24 cellular contexts compared by ENCODE assay signal in genomic region chr19:3781603-3782002, GRCh38. TPM values are rescaled to one million over a fixed set of nuclear protein-coding genes. Genes with fewer than 3 reads are reported as not detected.
"Had no signal": no experiment of that assay in that cellular context is flagged by ENCODE, and none has a peak within 500 bp of the region (broad histone marks: within the 10 kb centered on the region; RNA-seq: fewer than 3 reads in every experiment).

No MANE protein-coding gene starts in this region.

- H3K36me3 ChIP-seq: tibial nerve, upper lobe of right lung, vagina had no signal

- H3K4me1 Mint-ChIP-seq: nephron progenitor cell had no signal

- H3K27me3 ChIP-seq: testis had no signal

- ATAC-seq: left colon; left ventricle myocardium superior; stimulated activated naive CD8-positive, alpha-beta T cell treated with anti-CD3 and anti-CD28 coated beads, Interleukin-15, Interleukin-2, amounts not matched to agents 100 U/mL and 50 U/mL, for 24 hours; upper lobe of right lung had no signal

- H3K9me3 ChIP-seq: testis had no signal

- H3K79me2 ChIP-seq: hepatocyte had no signal

- H3K27ac Mint-ChIP-seq: nephron progenitor cell had no signal

- H2AFZ ChIP-seq: hepatocyte had no signal

- H3K4me3 Mint-ChIP-seq: nephron progenitor cell had no signal

- H3K4me2 ChIP-seq: hepatocyte had no signal

- DNase-seq: effector CD4-positive, alpha-beta T cell; foreskin melanocyte; head of caudate nucleus; left colon; left ventricle myocardium superior; mesenchymal stem cell; midbrain; nephron progenitor cell; posterior cingulate gyrus; stimulated activated CD4-positive, alpha-beta T cell treated with anti-CD3 and anti-CD28 coated beads, Interleukin-12 subunit alpha, Interleukin-12 subunit beta, amount 100 ng/mL, for 4 hours; stimulated activated naive CD8-positive, alpha-beta T cell treated with anti-CD3 and anti-CD28 coated beads, Interleukin-15, Interleukin-2, amounts not matched to agents 100 U/mL and 50 U/mL, for 24 hours; testis; upper lobe of right lung had no signal

- H3K27ac ChIP-seq: coronary artery, hepatocyte, testis, tibial nerve, upper lobe of right lung, vagina had no signal

- H3K4me1 ChIP-seq: testis, upper lobe of right lung had no signal

- H3K4me3 ChIP-seq: coronary artery, hepatocyte, lung, testis, tibial nerve, upper lobe of right lung, vagina had no signal

- FAIRE-seq: small intestine had no signal

RNA-seq across cellular contexts. Expression of gene MATK, which starts 4.6 kb away (rescaled TPM):
- total RNA-seq: chondrocyte, hepatocyte had no signal

RNA-seq across cellular contexts. Expression of gene RAX2, which starts 9.6 kb away (rescaled TPM):
- total RNA-seq: chondrocyte, dermis microvascular lymphatic vessel endothelial cell, hepatocyte, kidney epithelial cell, left colon, left ventricle myocardium superior, lung, pulmonary artery endothelial cell, tibial nerve, upper lobe of right lung, vagina had no signal
- polyA plus RNA-seq: esophagus, small intestine had no signal
